Comparison of ENCODE assay signal across 8 cellular contexts in genomic region chr18:11154369-11154982, GRCh38. TPM values are rescaled to one million over a fixed set of nuclear protein-coding genes. Genes with fewer than 3 reads are reported as not detected.
DNase-seq lines count a peak whose midpoint lies in the region; ATAC-seq, FAIRE-seq and TF ChIP-seq lines count a peak whose summit lies in the region.

No MANE protein-coding gene starts in this region.

- no peaks in the 10 kb centered on the region for H3K9me3 Mint-ChIP-seq in stimulated activated memory B cell treated with anti-CD40 and anti-IgM and Interleukin-4, amounts not matched to agents 10 μg/mL and 1 μg/mL and 100 μg/mL, for 72 hours

- peaks cover 11% of the 10 kb centered on the region for H3K27me3 Mint-ChIP-seq in stimulated activated memory B cell treated with anti-CD40 and anti-IgM and Interleukin-4, amounts not matched to agents 10 μg/mL and 1 μg/mL and 100 μg/mL, for 72 hours

- H3K4me1 ChIP-seq in aorta (ENCODE audit: control insufficient read depth in 1 of 2, insufficient read depth in 2 of 2, low read length in 2 of 2): no peaks in the 10 kb centered on the region

- H3K4me3 ChIP-seq in bronchial epithelial cell (ENCODE audit: low read depth, low read length): no peak overlapping the region
- no peak overlapping the region for H3K4me3 ChIP-seq in neural cell (ENCODE audit: low read length)
- no peak overlapping the region for H3K4me3 ChIP-seq in aorta (ENCODE audit: low read length in 2 of 2)
- no peak overlapping the region for H3K4me3 ChIP-seq in coronary artery

- H2AFZ ChIP-seq in neural cell (ENCODE audit: low read depth, low read length): no peak overlapping the region

- H3K4me1 Mint-ChIP-seq in stimulated activated memory B cell treated with anti-CD40 and anti-IgM and Interleukin-4, amounts not matched to agents 10 μg/mL and 1 μg/mL and 100 μg/mL, for 72 hours: no peaks in the 10 kb centered on the region

- H4K20me1 ChIP-seq in neural cell (ENCODE audit: insufficient read depth): no peaks in the 10 kb centered on the region

- H3K27ac Mint-ChIP-seq in stimulated activated memory B cell treated with anti-CD40 and anti-IgM and Interleukin-4, amounts not matched to agents 10 μg/mL and 1 μg/mL and 100 μg/mL, for 72 hours: no peak overlapping the region

- no peaks in the 10 kb centered on the region for H3F3A ChIP-seq in neural cell (ENCODE audit: insufficient read depth, low read length, poor library complexity, severe bottlenecking)

- no peaks in the 10 kb centered on the region for H3K36me3 Mint-ChIP-seq in stimulated activated memory B cell treated with anti-CD40 and anti-IgM and Interleukin-4, amounts not matched to agents 10 μg/mL and 1 μg/mL and 100 μg/mL, for 72 hours

- intact Hi-C loops in aorta (cut with DNase I): loop anchor here (2.0 to 10.0 kb wide), 2 partner anchors 302 to 590 kb away; no protein-coding TSS in a partner anchor

- ATAC-seq in aorta (ENCODE audit: low FRiP score): no peak
- ATAC-seq in stimulated activated memory B cell treated with anti-CD40 and anti-IgM and Interleukin-4, amounts not matched to agents 10 μg/mL and 1 μg/mL and 100 μg/mL, for 72 hours: no peak

- no peak overlapping the region for H3K9ac ChIP-seq in neural cell (ENCODE audit: low read length)

- H3K36me3 ChIP-seq in bronchial epithelial cell (ENCODE audit: control insufficient read depth, insufficient read depth, low read length) (no peaks in the 10 kb centered on the region), neural cell (ENCODE audit: insufficient read depth, low read length) (no peaks in the 10 kb centered on the region), aorta (ENCODE audit: control insufficient read depth in 1 of 2, insufficient read depth in 2 of 2, low read length in 1 of 2) (no peaks in the 10 kb centered on the region)

- no peaks in the 10 kb centered on the region for H3K79me2 ChIP-seq in neural cell (replicated peaks; ENCODE audit: insufficient read depth, low read length)

- 1 to 4% methylated on average over 2 of the region's 2 CpGs for WGBS in aorta, 2 donors

- TF ChIP-seq EP300 in neural cell (conservative IDR thresholded peaks at IDR 0.05; ENCODE audit: poor library complexity, severe bottlenecking): no peak

- DNase-seq in NCI-H524 (lab: John Stamatoyannopoulos, UW) (peak; percentile 5 to 71), NCI-H524 treated with DMSO at 0.1 percent for 48 hours (lab: John Stamatoyannopoulos, UW) (no peak), NCI-H2171 treated with DMSO at 0.1 percent for 48 hours (lab: John Stamatoyannopoulos, UW) (peak; percentile 57), bronchial epithelial cell (ENCODE audit: low read depth) (peak; percentile 57), aorta (no peak), coronary artery (ENCODE audit: low spot score) (no peak)

- peaks cover 2% of the 10 kb centered on the region for H3K27me3 ChIP-seq in bronchial epithelial cell (ENCODE audit: control insufficient read depth, insufficient read depth, low read length)
- peaks cover 20% of the 10 kb centered on the region for H3K27me3 ChIP-seq in neural cell (ENCODE audit: insufficient read depth, low read depth, low read length)
- H3K27me3 ChIP-seq in aorta (ENCODE audit: control insufficient read depth in 1 of 2, insufficient read depth in 2 of 2, low read length in 1 of 2): no peaks in the 10 kb centered on the region

- H3K4me3 Mint-ChIP-seq in stimulated activated memory B cell treated with anti-CD40 and anti-IgM and Interleukin-4, amounts not matched to agents 10 μg/mL and 1 μg/mL and 100 μg/mL, for 72 hours: no peak overlapping the region

- no peak overlapping the region for H3K4me2 ChIP-seq in neural cell (ENCODE audit: low read length)

- TF ChIP-seq RAD21 in neural cell (conservative IDR thresholded peaks at IDR 0.05): peak; percentile 83

- H3K27ac ChIP-seq in neural cell (ENCODE audit: low read length) (no peak overlapping the region), aorta (ENCODE audit: low read depth in 1 of 2, low read length in 2 of 2) (no peak overlapping the region), coronary artery (no peak overlapping the region)

- H3K9me3 ChIP-seq in neural cell (ENCODE audit: low read length) (no peaks in the 10 kb centered on the region), aorta (ENCODE audit: control insufficient read depth, low read length) (no peaks in the 10 kb centered on the region)

- TF ChIP-seq CTCF in bronchial epithelial cell (IDR thresholded peaks at IDR 0.05; ENCODE audit: insufficient read depth, low read length, severe bottlenecking) (peak; percentile 24), neural cell (IDR thresholded peaks at IDR 0.05; ENCODE audit: poor library complexity, severe bottlenecking) (peak; percentile 77), coronary artery (IDR thresholded peaks at IDR 0.05) (no peak)

- H3K9me2 ChIP-seq in neural cell (ENCODE audit: insufficient read depth, low read length): no peaks in the 10 kb centered on the region

- FAIRE-seq in bronchial epithelial cell (lab: Jason Lieb, UNC): no peak

TF ChIP-seq in neural cell, 6 proteins besides CTCF, POLR2A, EP300 and RAD21:
- TF ChIP-seq SMC3 (conservative IDR thresholded peaks at IDR 0.05; ENCODE audit: poor library complexity) (peak; percentile 80), MXI1 (conservative IDR thresholded peaks at IDR 0.05; ENCODE audit: poor library complexity, severe bottlenecking) (no peak)

RNA-seq across cellular contexts. Expression of gene PIEZO2, which starts 5.1 kb away (rescaled TPM):
- under 0.01 and 1.3 TPM in 2 replicates for total RNA-seq in bronchial epithelial cell
- 0.12 and 0.30 TPM in 2 replicates for polyA plus RNA-seq in neural cell
- 0.73 and 1.7 TPM in 2 replicates for polyA minus RNA-seq in neural cell
- 1 to 10 TPM; 2.3 to 8.8 TPM for total RNA-seq in aorta
- under 1 TPM; 0.50 to 0.90 TPM for polyA plus RNA-seq in aorta

Comparison
In these comparisons a context has a peak if more than half of its experiments do, and no peak if none do; other contexts are left out.
1. DNase-seq: peak in NCI-H524 (2 of 2), NCI-H2171 treated with DMSO at 0.1 percent for 48 hours (single experiment) and bronchial epithelial cell (single experiment); none in NCI-H524 treated with DMSO at 0.1 percent for 48 hours (single experiment), aorta (0 of 2) and coronary artery (single experiment).